ENCODE assay signal across 1 cellular context in genomic region chr6:12528581-12529363, GRCh38.
TF ChIP-seq lines count a peak whose summit lies in the region.

No MANE protein-coding gene starts in this region.

TF ChIP-seq in HEK293, 187 proteins besides CTCF, POLR2A, EP300 and RAD21 (continued from another document):
- peak; percentile 39; the same call in 1 of the 2 replicates for TF ChIP-seq ZSCAN4 (tag by site-specific recombination; IDR thresholded peaks at IDR 0.05)
- peak; percentile 25; the same call in 1 of the 2 replicates for TF ChIP-seq ZNF76 (tag by site-specific recombination; IDR thresholded peaks at IDR 0.05; ENCODE audit: borderline replicate concordance, low read depth)
